ENCODE assay signal across 17 cellular contexts in genomic region chr3:50662408-50662807, GRCh38.
"Had no signal": no experiment of that assay in that cellular context is flagged by ENCODE, and none has a peak within 500 bp of the region (broad histone marks: within the 10 kb centered on the region; RNA-seq: fewer than 3 reads in every experiment).

No MANE protein-coding gene starts in this region.

- H3K27me3 Mint-ChIP-seq: activated CD4-positive, alpha-beta memory T cell treated with anti-CD3 and anti-CD28 coated beads for 36 hours had no signal

- H3K4me1 ChIP-seq: ascending aorta, gastroesophageal sphincter, left ventricle myocardium inferior, tibial nerve had no signal

- DNase-seq: activated CD4-positive, alpha-beta memory T cell treated with anti-CD3 and anti-CD28 coated beads for 36 hours; activated naive CD4-positive, alpha-beta T cell treated with Interleukin-2 at 50 U/mL for 16 hours; cortex of kidney; left ventricle myocardium inferior; mammary epithelial cell; occipital lobe; retina; stimulated activated CD4-positive, alpha-beta T cell treated with anti-CD3 and anti-CD28 coated beads, Interleukin-2, amount 100 ng/mL, for 24 hours; stimulated activated naive CD8-positive, alpha-beta T cell treated with anti-CD3 and anti-CD28 coated beads, Interleukin-15, Interleukin-2, amounts not matched to agents 100 U/mL and 50 U/mL, for 24 hours; substantia nigra; WERI-Rb-1 had no signal

- H3K27me3 ChIP-seq: ascending aorta, gastroesophageal sphincter, heart left ventricle, tibial nerve had no signal

- H3K4me3 ChIP-seq: ascending aorta, gastroesophageal sphincter, heart left ventricle, left ventricle myocardium inferior, tibial nerve had no signal

- H3K9me3 Mint-ChIP-seq: activated CD4-positive, alpha-beta memory T cell treated with anti-CD3 and anti-CD28 coated beads for 36 hours; activated T-helper 1 cell treated with anti-CD3 and anti-CD28 coated beads, Interleukin-12 subunit alpha, Interleukin-12 subunit beta, Interleukin-2, Interleukin-4 antibody, amounts not matched to agents 30 ng/mL and 10 ng/mL and 1 ng/mL, durations not matched to agents 14 hours and 24 hours and 36 hours; central memory CD8-positive, alpha-beta T cell had no signal

- H3K27ac Mint-ChIP-seq: activated CD4-positive, alpha-beta memory T cell treated with anti-CD3 and anti-CD28 coated beads for 36 hours had no signal

- H3K9me3 ChIP-seq: ascending aorta, gastroesophageal sphincter, heart left ventricle, left ventricle myocardium inferior, tibial nerve had no signal

- H3K27ac ChIP-seq: ascending aorta, gastroesophageal sphincter, heart left ventricle, left ventricle myocardium inferior, tibial nerve, WERI-Rb-1 had no signal

- H3K4me3 Mint-ChIP-seq: activated CD4-positive, alpha-beta memory T cell treated with anti-CD3 and anti-CD28 coated beads for 36 hours; activated T-helper 1 cell treated with anti-CD3 and anti-CD28 coated beads, Interleukin-12 subunit alpha, Interleukin-12 subunit beta, Interleukin-2, Interleukin-4 antibody, amounts not matched to agents 30 ng/mL and 10 ng/mL and 1 ng/mL, durations not matched to agents 14 hours and 24 hours and 36 hours; central memory CD8-positive, alpha-beta T cell had no signal

- H3K36me3 Mint-ChIP-seq: activated CD4-positive, alpha-beta memory T cell treated with anti-CD3 and anti-CD28 coated beads for 36 hours had no signal
